In the genomic region with DNA sequence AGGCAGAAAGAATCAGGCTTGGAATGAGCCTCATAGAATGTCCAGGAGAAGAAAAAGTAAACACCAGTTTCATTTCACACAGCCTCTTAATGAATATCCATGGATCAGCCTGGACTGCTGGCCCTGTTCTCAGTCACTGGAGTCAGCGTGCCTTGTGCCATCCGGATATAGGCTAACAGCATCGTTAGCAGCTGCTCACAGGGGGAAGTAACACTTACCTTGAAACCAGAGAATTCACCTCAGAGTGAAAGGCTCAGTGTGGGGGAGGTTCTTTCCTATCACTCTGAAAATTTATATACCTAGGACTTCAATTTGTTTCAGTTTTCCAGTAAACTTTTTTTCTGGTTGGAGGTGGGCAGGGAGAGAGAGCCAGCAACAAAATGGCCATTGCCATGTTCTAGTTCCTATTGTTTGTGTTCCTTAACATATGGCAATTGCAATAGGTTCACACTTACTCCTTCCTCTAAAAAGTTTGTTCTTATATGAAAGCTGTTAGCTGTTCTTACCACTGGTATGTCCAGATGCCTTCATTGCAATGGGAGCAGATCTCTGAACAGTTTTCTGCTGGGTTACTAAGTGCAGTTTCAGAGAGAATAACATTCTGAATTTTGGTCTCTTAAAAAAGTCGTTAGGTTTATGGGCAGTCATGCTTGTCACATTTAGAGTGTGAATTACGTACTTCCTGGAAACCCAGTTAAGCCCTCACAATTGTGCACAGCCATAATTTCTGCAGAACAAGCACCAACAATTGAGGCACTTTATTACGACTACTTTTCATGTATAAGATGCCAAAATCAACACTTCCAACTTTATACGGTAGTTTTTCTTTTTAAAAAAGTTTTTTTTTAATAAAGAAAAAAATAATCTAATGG, we compare ENCODE assay signal across 1 cellular context.
TF ChIP-seq lines count a peak whose summit lies in the region.

No MANE protein-coding gene starts in this region.

TF ChIP-seq in HepG2, 621 proteins besides CTCF, POLR2A, EP300 and RAD21 (continued from another document):
- TF ChIP-seq REL (CRISPR knock-in tag; conservative IDR thresholded peaks at IDR 0.05) (no peak), THRA (CRISPR knock-in tag; IDR thresholded peaks at IDR 0.05; ENCODE audit: borderline replicate concordance) (no peak), LRRFIP1 (CRISPR knock-in tag; conservative IDR thresholded peaks at IDR 0.05) (no peak), ZNF431 (CRISPR knock-in tag; IDR thresholded peaks at IDR 0.05; ENCODE audit: borderline replicate concordance, low read depth) (no peak)
- TF ChIP-seq, protein P1, sequence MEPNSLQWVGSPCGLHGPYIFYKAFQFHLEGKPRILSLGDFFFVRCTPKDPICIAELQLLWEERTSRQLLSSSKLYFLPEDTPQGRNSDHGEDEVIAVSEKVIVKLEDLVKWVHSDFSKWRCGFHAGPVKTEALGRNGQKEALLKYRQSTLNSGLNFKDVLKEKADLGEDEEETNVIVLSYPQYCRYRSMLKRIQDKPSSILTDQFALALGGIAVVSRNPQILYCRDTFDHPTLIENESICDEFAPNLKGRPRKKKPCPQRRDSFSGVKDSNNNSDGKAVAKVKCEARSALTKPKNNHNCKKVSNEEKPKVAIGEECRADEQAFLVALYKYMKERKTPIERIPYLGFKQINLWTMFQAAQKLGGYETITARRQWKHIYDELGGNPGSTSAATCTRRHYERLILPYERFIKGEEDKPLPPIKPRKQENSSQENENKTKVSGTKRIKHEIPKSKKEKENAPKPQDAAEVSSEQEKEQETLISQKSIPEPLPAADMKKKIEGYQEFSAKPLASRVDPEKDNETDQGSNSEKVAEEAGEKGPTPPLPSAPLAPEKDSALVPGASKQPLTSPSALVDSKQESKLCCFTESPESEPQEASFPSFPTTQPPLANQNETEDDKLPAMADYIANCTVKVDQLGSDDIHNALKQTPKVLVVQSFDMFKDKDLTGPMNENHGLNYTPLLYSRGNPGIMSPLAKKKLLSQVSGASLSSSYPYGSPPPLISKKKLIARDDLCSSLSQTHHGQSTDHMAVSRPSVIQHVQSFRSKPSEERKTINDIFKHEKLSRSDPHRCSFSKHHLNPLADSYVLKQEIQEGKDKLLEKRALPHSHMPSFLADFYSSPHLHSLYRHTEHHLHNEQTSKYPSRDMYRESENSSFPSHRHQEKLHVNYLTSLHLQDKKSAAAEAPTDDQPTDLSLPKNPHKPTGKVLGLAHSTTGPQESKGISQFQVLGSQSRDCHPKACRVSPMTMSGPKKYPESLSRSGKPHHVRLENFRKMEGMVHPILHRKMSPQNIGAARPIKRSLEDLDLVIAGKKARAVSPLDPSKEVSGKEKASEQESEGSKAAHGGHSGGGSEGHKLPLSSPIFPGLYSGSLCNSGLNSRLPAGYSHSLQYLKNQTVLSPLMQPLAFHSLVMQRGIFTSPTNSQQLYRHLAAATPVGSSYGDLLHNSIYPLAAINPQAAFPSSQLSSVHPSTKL (CRISPR knock-in tag; IDR thresholded peaks at IDR 0.05), result no peak
